ENCODE assay signal across 16 cellular contexts in genomic region chr13:106573279-106573831, GRCh38. TPM values are rescaled to one million over a fixed set of nuclear protein-coding genes. Genes with fewer than 3 reads are reported as not detected.
DNase-seq lines count a peak whose midpoint lies in the region; ATAC-seq and TF ChIP-seq lines count a peak whose summit lies in the region.
"Had no signal": no experiment of that assay in that cellular context is flagged by ENCODE, and none has a peak within 500 bp of the region (broad histone marks: within the 10 kb centered on the region; RNA-seq: fewer than 3 reads in every experiment).

No MANE protein-coding gene starts in this region.

- H3K36me3 ChIP-seq in MG63 (no peaks in the 10 kb centered on the region; the same call in 1 of the 2 replicates), sigmoid colon (no peaks in the 10 kb centered on the region)

- intact Hi-C loops in sigmoid colon (cut with DNase I) = no loop called here

- H3K9me3 ChIP-seq in MG63 (0 out of 2 replicates have a peak, but pooled peaks cover 6% of the 10 kb centered on the region), sigmoid colon (no peaks in the 10 kb centered on the region)
- H3K9me3 ChIP-seq: A549 had no signal

- H3K27ac ChIP-seq in sigmoid colon = peak overlapping the region in 3 of 4 donors; percentile 10 to 46 (median 30)
- H3K27ac ChIP-seq in coronary artery = peak overlapping the region in 1 of 2 donors; percentile 53
- H3K27ac ChIP-seq: A549 had no signal

- TF ChIP-seq CTCF in sigmoid colon (IDR thresholded peaks at IDR 0.05) (no peak), coronary artery (IDR thresholded peaks at IDR 0.05) (no peak)

- peaks cover 0 to 8% (median 0%) of the 10 kb centered on the region in 4 donors for H3K4me1 ChIP-seq in sigmoid colon

- 88 to 93% methylated on average over 8 of the region's 8 CpGs for WGBS in sigmoid colon, 2 donors

- no peak for TF ChIP-seq POLR2A in sigmoid colon (IDR thresholded peaks at IDR 0.05)

- ATAC-seq in GM19324 (IDR thresholded peaks at IDR 0.05; ENCODE audit: low FRiP score, unreplicated experiment) (no peak), GM21526 (IDR thresholded peaks at IDR 0.05; ENCODE audit: low FRiP score, unreplicated experiment) (no peak)
- ATAC-seq: A549, T-cell had no signal

- H3K27me3 ChIP-seq in MG63 (no peaks in the 10 kb centered on the region), sigmoid colon (no peaks in the 10 kb centered on the region)

- H3K4me3 ChIP-seq in MG63 = no peak overlapping the region
- no peak overlapping the region for H3K4me3 ChIP-seq in sigmoid colon
- no peak overlapping the region for H3K4me3 ChIP-seq in coronary artery
- H3K4me3 ChIP-seq: A549 had no signal

- in situ Hi-C loops in ACHN (cut with HindIII; ENCODE audit: low pct_ligation_motif_present, low pct_unique_long_range_greater_than_20kb, low sequenced_read_pairs) = no loop called here

- DNase-seq in AG08395 (ENCODE audit: low spot score) (peak; percentile 80), MG63 (peak; percentile 56), fibroblast of peridontal ligament (ENCODE audit: extremely low read depth) (peak; percentile 70), sigmoid colon (peak; percentile 71), coronary artery (ENCODE audit: low spot score) (no peak), ACHN (no peak)
- DNase-seq: Calu3; glutamatergic neuron; islet precursor cell; NCI-H1092; stimulated activated CD4-positive, alpha-beta T cell treated with anti-CD3 and anti-CD28 coated beads, Interleukin-15, amount 100 ng/mL, for 24 hours; substantia nigra; T-cell had no signal

- no peak for TF ChIP-seq EP300 in sigmoid colon (IDR thresholded peaks at IDR 0.05)

RNA-seq across cellular contexts. Expression of gene ARGLU1, which starts 5.4 kb away (rescaled TPM):
- total RNA-seq in MG63 (2014; rRNA removed; shearing (Covaris generic); ENCODE audit: low replicate concordance) = 63.4 and 89.4 TPM in 2 replicates
- 100 to 1,000 TPM in 2 of 4 donors, 10 to 100 TPM in 2; 88.1 to 196 (median 98.6) TPM for total RNA-seq in sigmoid colon
- polyA plus RNA-seq in sigmoid colon = 10 to 100 TPM in 2 of 3 donors, 1 to 10 TPM in 1; 7.8 to 87.9 (median 59.2) TPM

RNA-seq across cellular contexts. Expression of gene EFNB2, which starts 37.9 kb away (rescaled TPM):
- total RNA-seq in MG63 (2014; rRNA removed; shearing (Covaris generic); ENCODE audit: low replicate concordance) = 2.3 and 3.6 TPM in 2 replicates
- 10 to 100 TPM in 3 of 4 donors, 1 to 10 TPM in 1; 7.2 to 15.0 (median 11.6) TPM for total RNA-seq in sigmoid colon
- polyA plus RNA-seq in sigmoid colon = 10 to 100 TPM in 2 of 3 donors, 1 to 10 TPM in 1; 9.6 to 36.1 (median 13.4) TPM

Comparison
In these comparisons a context has a peak if more than half of its experiments do, and no peak if none do; other contexts are left out.
1. DNase-seq: peak in AG08395 (single experiment), MG63 (single experiment), fibroblast of peridontal ligament (single experiment) and sigmoid colon (single experiment); none in coronary artery (single experiment) and ACHN (single experiment).